37 cellular contexts compared by ENCODE assay signal in genomic region chr5:8216921-8217320, GRCh38.
"Had no signal": no experiment of that assay in that cellular context is flagged by ENCODE, and none has a peak within 500 bp of the region (broad histone marks: within the 10 kb centered on the region; RNA-seq: fewer than 3 reads in every experiment).

No MANE protein-coding gene starts in this region.

- H3K4me3 Mint-ChIP-seq: activated B cell treated with CpG ODN at 0.5 μM for 24 hours; activated CD4-positive, alpha-beta memory T cell treated with anti-CD3 and anti-CD28 coated beads for 36 hours; activated CD4-positive, alpha-beta T cell treated with anti-CD3 and anti-CD28 coated beads, Interleukin-2, amount 10 ng/mL, durations not matched to agents 24 days and 14 days; activated CD8-positive, alpha-beta T cell treated with anti-CD3 and anti-CD28 coated beads for 36 hours; activated naive CD4-positive, alpha-beta T cell treated with anti-CD3 and anti-CD28 coated beads for 36 hours; activated naive CD8-positive, alpha-beta T cell treated with anti-CD3 and anti-CD28 coated beads for 36 hours; activated T-cell treated with anti-CD3 and anti-CD28 coated beads, Interleukin-2, amount 50 U/mL, for 4 hours; activated T-cell treated with anti-CD3 and anti-CD28 coated beads, Interleukin-2, amount 50 U/mL, for 72 hours; activated T-helper 1 cell treated with anti-CD3 and anti-CD28 coated beads, Interleukin-12 subunit alpha, Interleukin-12 subunit beta, Interleukin-2, Interleukin-4 antibody, amounts not matched to agents 30 ng/mL and 10 ng/mL and 1 ng/mL, durations not matched to agents 14 hours and 24 hours and 36 hours; activated T-helper 17 cell treated with anti-CD3 and anti-CD28 coated beads, Interleukin-2, amount 50 U/mL, for 72 hours; central memory CD8-positive, alpha-beta T cell; T-helper 1 cell treated with Interleukin-12 subunit alpha and Interleukin-12 subunit beta and Interleukin-4 antibody, amounts not matched to agents 30 μg/mL and 1 μg/mL, for 36 hours; T-helper 2 cell treated with Interferon-gamma antibody and Interleukin-4, amounts not matched to agents 5 μg/mL and 100 μg/mL, for 36 hours had no signal

- H3K36me3 Mint-ChIP-seq: activated CD4-positive, alpha-beta memory T cell treated with anti-CD3 and anti-CD28 coated beads for 36 hours; activated naive CD4-positive, alpha-beta T cell treated with anti-CD3 and anti-CD28 coated beads, Interleukin-2, amount 50 U/mL, for 72 hours; activated naive CD8-positive, alpha-beta T cell treated with anti-CD3 and anti-CD28 coated beads for 36 hours had no signal

- DNase-seq: activated B cell treated with CpG ODN at 0.5 μM for 24 hours; activated CD4-positive, alpha-beta memory T cell treated with anti-CD3 and anti-CD28 coated beads for 36 hours; activated CD4-positive, alpha-beta T cell treated with anti-CD3 and anti-CD28 coated beads for 4 hours; activated CD4-positive, alpha-beta T cell treated with anti-CD3 and anti-CD28 coated beads, Interleukin-2, amount 10 ng/mL, durations not matched to agents 24 days and 14 days; activated CD4-positive, alpha-beta T cell treated with anti-CD3 and anti-CD28 coated beads, Interleukin-2, amount 50 U/mL, for 1 hour; activated CD4-positive, alpha-beta T cell treated with anti-CD3 and anti-CD28 coated beads, Interleukin-2, amount 50 U/mL, for 4 hours; activated CD4-positive, CD25-positive, alpha-beta regulatory T cell treated with anti-CD3 and anti-CD28 coated beads, Interleukin-2, amount 50 U/mL, for 72 hours; activated CD8-positive, alpha-beta memory T cell treated with anti-CD3 and anti-CD28 coated beads, Interleukin-2, amount 50 U/mL, for 4 hours; activated CD8-positive, alpha-beta T cell treated with anti-CD3 and anti-CD28 coated beads for 36 hours; activated effector memory CD4-positive, alpha-beta T cell treated with anti-CD3 and anti-CD28 coated beads, Interleukin-2, amount 50 U/mL, for 16 hours; activated gamma-delta T cell treated with Interleukin-2 at 50 U/mL for 16 hours; activated naive CD4-positive, alpha-beta T cell; activated naive CD4-positive, alpha-beta T cell treated with anti-CD3 and anti-CD28 coated beads for 36 hours; activated naive CD4-positive, alpha-beta T cell treated with anti-CD3 and anti-CD28 coated beads, Interleukin-2, amount 50 U/mL, for 16 hours; activated naive CD8-positive, alpha-beta T cell treated with anti-CD3 and anti-CD28 coated beads for 36 hours; activated T-cell treated with anti-CD3 and anti-CD28 coated beads for 4 hours; activated T-cell treated with anti-CD3 and anti-CD28 coated beads, Interleukin-2, amount 50 U/mL, for 1 hour; activated T-cell treated with anti-CD3 and anti-CD28 coated beads, Interleukin-2, amount 50 U/mL, for 4 hours; activated T-cell treated with anti-CD3 and anti-CD28 coated beads, Interleukin-2, amount 50 U/mL, for 72 hours; adrenal gland; amniotic stem cell; aorta; body of pancreas; brain microvascular endothelial cell; caudate nucleus; cerebellar nuclear complex; T-helper 1 cell; T-helper 2 cell; T-helper 9 cell had no signal

- H3K4me1 ChIP-seq: adrenal gland, body of pancreas had no signal

- H3K4me3 ChIP-seq: adrenal gland, body of pancreas, cardiac muscle cell had no signal

- H3K36me3 ChIP-seq: adrenal gland, brain microvascular endothelial cell, cardiac muscle cell had no signal

- H3K27ac Mint-ChIP-seq: activated B cell treated with CpG ODN at 0.5 μM for 24 hours; activated CD4-positive, alpha-beta memory T cell treated with anti-CD3 and anti-CD28 coated beads for 36 hours; activated CD4-positive, alpha-beta T cell treated with anti-CD3 and anti-CD28 coated beads, Interleukin-2, amount 10 ng/mL, durations not matched to agents 24 days and 14 days; activated CD8-positive, alpha-beta T cell treated with anti-CD3 and anti-CD28 coated beads for 36 hours; activated naive CD4-positive, alpha-beta T cell treated with anti-CD3 and anti-CD28 coated beads for 36 hours; activated naive CD4-positive, alpha-beta T cell treated with anti-CD3 and anti-CD28 coated beads, Interleukin-2, amount 50 U/mL, for 72 hours; activated naive CD8-positive, alpha-beta T cell treated with anti-CD3 and anti-CD28 coated beads for 36 hours; activated T-cell treated with anti-CD3 and anti-CD28 coated beads, Interleukin-2, amount 50 U/mL, for 72 hours; activated T-helper 1 cell treated with anti-CD3 and anti-CD28 coated beads, Interleukin-12 subunit alpha, Interleukin-12 subunit beta, Interleukin-2, Interleukin-4 antibody, amounts not matched to agents 30 ng/mL and 10 ng/mL and 1 ng/mL, durations not matched to agents 14 hours and 24 hours and 36 hours; activated T-helper 17 cell treated with anti-CD3 and anti-CD28 coated beads, Interleukin-2, amount 50 U/mL, for 72 hours; T-helper 1 cell treated with Interleukin-12 subunit alpha and Interleukin-12 subunit beta and Interleukin-4 antibody, amounts not matched to agents 30 μg/mL and 1 μg/mL, for 36 hours; T-helper 2 cell treated with Interferon-gamma antibody and Interleukin-4, amounts not matched to agents 5 μg/mL and 100 μg/mL, for 36 hours had no signal

- H3K27ac ChIP-seq: adrenal gland, body of pancreas, brain microvascular endothelial cell, cardiac muscle cell, VCaP had no signal

- H3K27me3 ChIP-seq: adrenal gland, body of pancreas, brain microvascular endothelial cell, cardiac muscle cell had no signal

- H3K9me3 Mint-ChIP-seq: activated B cell treated with CpG ODN at 0.5 μM for 24 hours; activated CD4-positive, alpha-beta memory T cell treated with anti-CD3 and anti-CD28 coated beads for 36 hours; activated CD8-positive, alpha-beta T cell treated with anti-CD3 and anti-CD28 coated beads for 36 hours; activated naive CD4-positive, alpha-beta T cell treated with anti-CD3 and anti-CD28 coated beads for 36 hours; activated T-cell treated with anti-CD3 and anti-CD28 coated beads, Interleukin-2, amount 50 U/mL, for 4 hours; activated T-helper 1 cell treated with anti-CD3 and anti-CD28 coated beads, Interleukin-12 subunit alpha, Interleukin-12 subunit beta, Interleukin-2, Interleukin-4 antibody, amounts not matched to agents 30 ng/mL and 10 ng/mL and 1 ng/mL, durations not matched to agents 14 hours and 24 hours and 36 hours had no signal

- H3K4me1 Mint-ChIP-seq: activated B cell treated with CpG ODN at 0.5 μM for 24 hours; activated CD4-positive, alpha-beta T cell treated with anti-CD3 and anti-CD28 coated beads, Interleukin-2, amount 10 ng/mL, durations not matched to agents 24 days and 14 days; activated naive CD8-positive, alpha-beta T cell treated with anti-CD3 and anti-CD28 coated beads for 36 hours; activated T-helper 17 cell treated with anti-CD3 and anti-CD28 coated beads, Interleukin-2, amount 50 U/mL, for 72 hours; central memory CD8-positive, alpha-beta T cell had no signal

- H3K9me3 ChIP-seq: adrenal gland, body of pancreas had no signal

- H3K27me3 Mint-ChIP-seq: activated B cell treated with CpG ODN at 0.5 μM for 24 hours; activated CD4-positive, alpha-beta memory T cell treated with anti-CD3 and anti-CD28 coated beads for 36 hours; activated CD4-positive, alpha-beta T cell treated with anti-CD3 and anti-CD28 coated beads, Interleukin-2, amount 10 ng/mL, durations not matched to agents 24 days and 14 days; activated CD8-positive, alpha-beta T cell treated with anti-CD3 and anti-CD28 coated beads for 36 hours; activated T-helper 17 cell treated with anti-CD3 and anti-CD28 coated beads, Interleukin-2, amount 50 U/mL, for 72 hours; central memory CD8-positive, alpha-beta T cell had no signal
